27 cellular contexts compared by ENCODE assay signal in genomic region chr10:87068281-87068680, GRCh38. TPM values are rescaled to one million over a fixed set of nuclear protein-coding genes. Genes with fewer than 3 reads are reported as not detected.
"Had no signal": no experiment of that assay in that cellular context is flagged by ENCODE, and none has a peak within 500 bp of the region (broad histone marks: within the 10 kb centered on the region; RNA-seq: fewer than 3 reads in every experiment).

No MANE protein-coding gene starts in this region.

- DNase-seq: activated B cell treated with CpG ODN at 0.5 μM for 24 hours; activated CD4-positive, alpha-beta T cell treated with anti-CD3 and anti-CD28 coated beads for 48 hours; activated CD4-positive, alpha-beta T cell treated with anti-CD3 and anti-CD28 coated beads, Interleukin-2, amount 50 U/mL, for 1 hour; activated CD4-positive, alpha-beta T cell treated with anti-CD3 and anti-CD28 coated beads, Interleukin-2, amount 50 U/mL, for 48 hours; activated CD8-positive, alpha-beta memory T cell treated with anti-CD3 and anti-CD28 coated beads for 24 hours; activated CD8-positive, alpha-beta T cell treated with anti-CD3 and anti-CD28 coated beads for 36 hours; activated effector memory CD4-positive, alpha-beta T cell treated with anti-CD3 and anti-CD28 coated beads, Interleukin-2, amount 50 U/mL, for 16 hours; activated naive CD4-positive, alpha-beta T cell treated with anti-CD3 and anti-CD28 coated beads for 36 hours; activated naive CD8-positive, alpha-beta T cell treated with anti-CD3 and anti-CD28 coated beads for 36 hours; activated naive CD8-positive, alpha-beta T cell treated with anti-CD3 and anti-CD28 coated beads, Interleukin-2, amount 50 U/mL, for 24 hours; activated T-cell treated with anti-CD3 and anti-CD28 coated beads, Interleukin-2, amount 50 U/mL, for 1 hour; activated T-cell treated with anti-CD3 and anti-CD28 coated beads, Interleukin-2, amount 50 U/mL, for 48 hours; adrenal gland; dorsolateral prefrontal cortex; effector memory CD4-positive, alpha-beta T cell; endodermal cell; foreskin keratinocyte; gastrocnemius medialis; glutamatergic neuron; heart left ventricle; T1000; WERI-Rb-1 had no signal

- H3K9me3 ChIP-seq: adrenal gland, ascending aorta, breast epithelium, esophagus muscularis mucosa, gastrocnemius medialis, heart left ventricle had no signal

- H3K4me1 ChIP-seq: ascending aorta, breast epithelium, esophagus muscularis mucosa, foreskin keratinocyte, gastrocnemius medialis, heart left ventricle had no signal

- H3K36me3 ChIP-seq: breast epithelium had no signal

- ATAC-seq: activated CD4-positive, CD25-positive, alpha-beta regulatory T cell treated with anti-CD3 and anti-CD28 coated beads, Interleukin-2, amount 50 U/mL, for 24 hours; activated CD8-positive, alpha-beta T cell treated with anti-CD3 and anti-CD28 coated beads for 36 hours; activated naive CD8-positive, alpha-beta T cell treated with anti-CD3 and anti-CD28 coated beads, Interleukin-2, amount 50 U/mL, for 24 hours; foreskin keratinocyte; gastrocnemius medialis; heart left ventricle had no signal

- H3K4me3 ChIP-seq: adrenal gland, ascending aorta, breast epithelium, coronary artery, dorsolateral prefrontal cortex, esophagus muscularis mucosa, gastrocnemius medialis, heart left ventricle had no signal

- H3K27ac ChIP-seq: adrenal gland, ascending aorta, breast epithelium, coronary artery, esophagus muscularis mucosa, foreskin keratinocyte, gastrocnemius medialis, heart left ventricle, WERI-Rb-1 had no signal

- H3K27me3 ChIP-seq: adrenal gland, ascending aorta, breast epithelium, dorsolateral prefrontal cortex, esophagus muscularis mucosa, foreskin keratinocyte, gastrocnemius medialis, heart left ventricle had no signal

RNA-seq across cellular contexts. Expression of gene FAM25A, which starts 48.2 kb away (rescaled TPM):
- polyA plus RNA-seq: heart left ventricle had no signal
